Comparison of ENCODE assay signal across 2 cellular contexts in the genomic region with DNA sequence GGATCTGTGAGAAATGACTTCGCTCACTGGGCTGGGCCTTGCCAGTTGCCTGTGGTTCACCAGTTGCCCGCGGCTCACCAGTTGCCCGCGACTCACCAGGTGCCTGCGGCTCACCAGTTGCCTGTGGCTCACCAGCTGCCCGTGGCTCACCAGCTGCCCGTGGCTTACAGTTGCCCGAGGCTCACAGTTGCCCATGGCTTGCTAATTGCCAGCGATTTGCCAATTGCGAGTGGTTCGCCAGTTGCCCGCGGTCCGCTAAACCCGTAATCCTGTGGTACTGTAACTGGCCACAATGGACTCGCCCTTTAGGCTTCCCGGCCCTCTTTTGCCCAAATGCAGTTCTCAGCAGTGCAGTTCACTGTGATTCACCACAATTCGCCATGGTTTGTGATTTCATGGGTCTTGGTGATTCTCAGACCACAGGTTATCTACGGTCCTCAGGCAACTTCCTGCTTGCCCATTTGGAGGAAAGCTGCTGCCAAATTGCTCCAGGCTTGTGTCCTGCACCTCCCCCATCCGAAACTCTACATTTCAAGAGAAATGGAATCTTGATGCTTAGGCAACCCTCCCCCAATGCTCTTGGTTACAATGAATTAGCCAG.
TF ChIP-seq lines count a peak whose summit lies in the region.

No MANE protein-coding gene starts in this region.

TF ChIP-seq in HepG2, 621 proteins besides CTCF, POLR2A, EP300 and RAD21 (continues in another document):
- TF ChIP-seq, protein P1, sequence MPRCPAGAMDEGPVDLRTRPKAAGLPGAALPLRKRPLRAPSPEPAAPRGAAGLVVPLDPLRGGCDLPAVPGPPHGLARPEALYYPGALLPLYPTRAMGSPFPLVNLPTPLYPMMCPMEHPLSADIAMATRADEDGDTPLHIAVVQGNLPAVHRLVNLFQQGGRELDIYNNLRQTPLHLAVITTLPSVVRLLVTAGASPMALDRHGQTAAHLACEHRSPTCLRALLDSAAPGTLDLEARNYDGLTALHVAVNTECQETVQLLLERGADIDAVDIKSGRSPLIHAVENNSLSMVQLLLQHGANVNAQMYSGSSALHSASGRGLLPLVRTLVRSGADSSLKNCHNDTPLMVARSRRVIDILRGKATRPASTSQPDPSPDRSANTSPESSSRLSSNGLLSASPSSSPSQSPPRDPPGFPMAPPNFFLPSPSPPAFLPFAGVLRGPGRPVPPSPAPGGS (CRISPR knock-in tag; IDR thresholded peaks at IDR 0.05) = 0 out of 2 replicates have a peak, but pooled peaks have one; percentile 43
- TF ChIP-seq XRCC5 (optimal IDR thresholded peaks at IDR 0.05; ENCODE audit: low read length) (no peak), MBD4 (IDR thresholded peaks at IDR 0.05; ENCODE audit: borderline replicate concordance, low read length) (no peak), ZNF777 (CRISPR knock-in tag; IDR thresholded peaks at IDR 0.05) (no peak), ZNF17 (CRISPR knock-in tag; IDR thresholded peaks at IDR 0.05) (no peak), ZNF234 (CRISPR knock-in tag; conservative IDR thresholded peaks at IDR 0.05) (no peak), FOXP1 (IDR thresholded peaks at IDR 0.05) (no peak), FOXP1 (CRISPR knock-in tag; IDR thresholded peaks at IDR 0.05) (no peak), RORA (CRISPR knock-in tag; IDR thresholded peaks at IDR 0.05) (no peak), HDAC6 (IDR thresholded peaks at IDR 0.05; ENCODE audit: low read depth, low read length) (no peak), HHEX (CRISPR knock-in tag; IDR thresholded peaks at IDR 0.05) (no peak), DNMT1 (CRISPR knock-in tag; IDR thresholded peaks at IDR 0.05) (no peak), ZNF138 (CRISPR knock-in tag; IDR thresholded peaks at IDR 0.05; ENCODE audit: low read depth) (no peak), PHF20 (CRISPR knock-in tag; IDR thresholded peaks at IDR 0.05) (no peak), MAFK (conservative IDR thresholded peaks at IDR 0.05 in 1 of 2, IDR thresholded peaks at IDR 0.05 in 1 of 2; ENCODE audit: low read length in 2 of 2) (no peak), ZMYM4 (CRISPR knock-in tag; IDR thresholded peaks at IDR 0.05) (no peak), ZNF775 (CRISPR knock-in tag; IDR thresholded peaks at IDR 0.05; ENCODE audit: borderline replicate concordance) (no peak), ZNF337 (CRISPR knock-in tag; IDR thresholded peaks at IDR 0.05; ENCODE audit: borderline replicate concordance, low read depth) (no peak), TOPORS (CRISPR knock-in tag; IDR thresholded peaks at IDR 0.05) (peak; percentile 84; the same call in 1 of the 2 replicates)
- TF ChIP-seq, protein P2, sequence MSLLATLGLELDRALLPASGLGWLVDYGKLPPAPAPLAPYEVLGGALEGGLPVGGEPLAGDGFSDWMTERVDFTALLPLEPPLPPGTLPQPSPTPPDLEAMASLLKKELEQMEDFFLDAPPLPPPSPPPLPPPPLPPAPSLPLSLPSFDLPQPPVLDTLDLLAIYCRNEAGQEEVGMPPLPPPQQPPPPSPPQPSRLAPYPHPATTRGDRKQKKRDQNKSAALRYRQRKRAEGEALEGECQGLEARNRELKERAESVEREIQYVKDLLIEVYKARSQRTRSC (CRISPR knock-in tag; IDR thresholded peaks at IDR 0.05; ENCODE audit: low read depth) = no peak
- TF ChIP-seq, protein P3, sequence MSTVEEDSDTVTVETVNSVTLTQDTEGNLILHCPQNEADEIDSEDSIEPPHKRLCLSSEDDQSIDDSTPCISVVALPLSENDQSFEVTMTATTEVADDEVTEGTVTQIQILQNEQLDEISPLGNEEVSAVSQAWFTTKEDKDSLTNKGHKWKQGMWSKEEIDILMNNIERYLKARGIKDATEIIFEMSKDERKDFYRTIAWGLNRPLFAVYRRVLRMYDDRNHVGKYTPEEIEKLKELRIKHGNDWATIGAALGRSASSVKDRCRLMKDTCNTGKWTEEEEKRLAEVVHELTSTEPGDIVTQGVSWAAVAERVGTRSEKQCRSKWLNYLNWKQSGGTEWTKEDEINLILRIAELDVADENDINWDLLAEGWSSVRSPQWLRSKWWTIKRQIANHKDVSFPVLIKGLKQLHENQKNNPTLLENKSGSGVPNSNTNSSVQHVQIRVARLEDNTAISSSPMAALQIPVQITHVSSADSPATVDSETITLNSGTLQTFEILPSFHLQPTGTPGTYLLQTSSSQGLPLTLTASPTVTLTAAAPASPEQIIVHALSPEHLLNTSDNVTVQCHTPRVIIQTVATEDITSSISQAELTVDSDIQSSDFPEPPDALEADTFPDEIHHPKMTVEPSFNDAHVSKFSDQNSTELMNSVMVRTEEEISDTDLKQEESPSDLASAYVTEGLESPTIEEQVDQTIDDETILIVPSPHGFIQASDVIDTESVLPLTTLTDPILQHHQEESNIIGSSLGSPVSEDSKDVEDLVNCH (CRISPR knock-in tag; IDR thresholded peaks at IDR 0.05) = no peak
- TF ChIP-seq, protein P4, sequence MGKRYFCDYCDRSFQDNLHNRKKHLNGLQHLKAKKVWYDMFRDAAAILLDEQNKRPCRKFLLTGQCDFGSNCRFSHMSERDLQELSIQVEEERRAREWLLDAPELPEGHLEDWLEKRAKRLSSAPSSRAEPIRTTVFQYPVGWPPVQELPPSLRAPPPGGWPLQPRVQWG (CRISPR knock-in tag; IDR thresholded peaks at IDR 0.05; ENCODE audit: borderline replicate concordance, low read depth) = no peak
- TF ChIP-seq, protein P5, sequence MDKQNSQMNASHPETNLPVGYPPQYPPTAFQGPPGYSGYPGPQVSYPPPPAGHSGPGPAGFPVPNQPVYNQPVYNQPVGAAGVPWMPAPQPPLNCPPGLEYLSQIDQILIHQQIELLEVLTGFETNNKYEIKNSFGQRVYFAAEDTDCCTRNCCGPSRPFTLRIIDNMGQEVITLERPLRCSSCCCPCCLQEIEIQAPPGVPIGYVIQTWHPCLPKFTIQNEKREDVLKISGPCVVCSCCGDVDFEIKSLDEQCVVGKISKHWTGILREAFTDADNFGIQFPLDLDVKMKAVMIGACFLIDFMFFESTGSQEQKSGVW (CRISPR knock-in tag; IDR thresholded peaks at IDR 0.05; ENCODE audit: borderline replicate concordance) = no peak
- TF ChIP-seq, protein P6, sequence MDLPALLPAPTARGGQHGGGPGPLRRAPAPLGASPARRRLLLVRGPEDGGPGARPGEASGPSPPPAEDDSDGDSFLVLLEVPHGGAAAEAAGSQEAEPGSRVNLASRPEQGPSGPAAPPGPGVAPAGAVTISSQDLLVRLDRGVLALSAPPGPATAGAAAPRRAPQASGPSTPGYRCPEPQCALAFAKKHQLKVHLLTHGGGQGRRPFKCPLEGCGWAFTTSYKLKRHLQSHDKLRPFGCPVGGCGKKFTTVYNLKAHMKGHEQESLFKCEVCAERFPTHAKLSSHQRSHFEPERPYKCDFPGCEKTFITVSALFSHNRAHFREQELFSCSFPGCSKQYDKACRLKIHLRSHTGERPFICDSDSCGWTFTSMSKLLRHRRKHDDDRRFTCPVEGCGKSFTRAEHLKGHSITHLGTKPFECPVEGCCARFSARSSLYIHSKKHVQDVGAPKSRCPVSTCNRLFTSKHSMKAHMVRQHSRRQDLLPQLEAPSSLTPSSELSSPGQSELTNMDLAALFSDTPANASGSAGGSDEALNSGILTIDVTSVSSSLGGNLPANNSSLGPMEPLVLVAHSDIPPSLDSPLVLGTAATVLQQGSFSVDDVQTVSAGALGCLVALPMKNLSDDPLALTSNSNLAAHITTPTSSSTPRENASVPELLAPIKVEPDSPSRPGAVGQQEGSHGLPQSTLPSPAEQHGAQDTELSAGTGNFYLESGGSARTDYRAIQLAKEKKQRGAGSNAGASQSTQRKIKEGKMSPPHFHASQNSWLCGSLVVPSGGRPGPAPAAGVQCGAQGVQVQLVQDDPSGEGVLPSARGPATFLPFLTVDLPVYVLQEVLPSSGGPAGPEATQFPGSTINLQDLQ (CRISPR knock-in tag; IDR thresholded peaks at IDR 0.05) = no peak

TF ChIP-seq in K562, 482 proteins besides CTCF, POLR2A, EP300 and RAD21 (continues in another document):
- TF ChIP-seq ZNF445 (CRISPR knock-in tag; IDR thresholded peaks at IDR 0.05; ENCODE audit: low read depth) (peak; percentile 100), TRIM28 (IDR thresholded peaks at IDR 0.05) (peak; percentile 93), ZNF57 (CRISPR knock-in tag; IDR thresholded peaks at IDR 0.05) (no peak), ZEB2 (IDR thresholded peaks at IDR 0.05) (peak; percentile 49; the same call in 1 of the 2 replicates), CEBPB (tag; IDR thresholded peaks at IDR 0.05) (no peak), TEAD4 (IDR thresholded peaks at IDR 0.05; ENCODE audit: low read length) (no peak), TEAD4 (CRISPR knock-in tag; IDR thresholded peaks at IDR 0.05; ENCODE audit: borderline replicate concordance) (no peak)
- TF ChIP-seq, protein P7, sequence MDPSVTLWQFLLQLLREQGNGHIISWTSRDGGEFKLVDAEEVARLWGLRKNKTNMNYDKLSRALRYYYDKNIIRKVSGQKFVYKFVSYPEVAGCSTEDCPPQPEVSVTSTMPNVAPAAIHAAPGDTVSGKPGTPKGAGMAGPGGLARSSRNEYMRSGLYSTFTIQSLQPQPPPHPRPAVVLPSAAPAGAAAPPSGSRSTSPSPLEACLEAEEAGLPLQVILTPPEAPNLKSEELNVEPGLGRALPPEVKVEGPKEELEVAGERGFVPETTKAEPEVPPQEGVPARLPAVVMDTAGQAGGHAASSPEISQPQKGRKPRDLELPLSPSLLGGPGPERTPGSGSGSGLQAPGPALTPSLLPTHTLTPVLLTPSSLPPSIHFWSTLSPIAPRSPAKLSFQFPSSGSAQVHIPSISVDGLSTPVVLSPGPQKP (CRISPR knock-in tag; IDR thresholded peaks at IDR 0.05) = no peak
- TF ChIP-seq, protein P8, sequence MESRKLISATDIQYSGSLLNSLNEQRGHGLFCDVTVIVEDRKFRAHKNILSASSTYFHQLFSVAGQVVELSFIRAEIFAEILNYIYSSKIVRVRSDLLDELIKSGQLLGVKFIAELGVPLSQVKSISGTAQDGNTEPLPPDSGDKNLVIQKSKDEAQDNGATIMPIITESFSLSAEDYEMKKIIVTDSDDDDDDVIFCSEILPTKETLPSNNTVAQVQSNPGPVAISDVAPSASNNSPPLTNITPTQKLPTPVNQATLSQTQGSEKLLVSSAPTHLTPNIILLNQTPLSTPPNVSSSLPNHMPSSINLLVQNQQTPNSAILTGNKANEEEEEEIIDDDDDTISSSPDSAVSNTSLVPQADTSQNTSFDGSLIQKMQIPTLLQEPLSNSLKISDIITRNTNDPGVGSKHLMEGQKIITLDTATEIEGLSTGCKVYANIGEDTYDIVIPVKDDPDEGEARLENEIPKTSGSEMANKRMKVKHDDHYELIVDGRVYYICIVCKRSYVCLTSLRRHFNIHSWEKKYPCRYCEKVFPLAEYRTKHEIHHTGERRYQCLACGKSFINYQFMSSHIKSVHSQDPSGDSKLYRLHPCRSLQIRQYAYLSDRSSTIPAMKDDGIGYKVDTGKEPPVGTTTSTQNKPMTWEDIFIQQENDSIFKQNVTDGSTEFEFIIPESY (CRISPR knock-in tag; IDR thresholded peaks at IDR 0.05) = peak; percentile 93
- TF ChIP-seq, protein P9, sequence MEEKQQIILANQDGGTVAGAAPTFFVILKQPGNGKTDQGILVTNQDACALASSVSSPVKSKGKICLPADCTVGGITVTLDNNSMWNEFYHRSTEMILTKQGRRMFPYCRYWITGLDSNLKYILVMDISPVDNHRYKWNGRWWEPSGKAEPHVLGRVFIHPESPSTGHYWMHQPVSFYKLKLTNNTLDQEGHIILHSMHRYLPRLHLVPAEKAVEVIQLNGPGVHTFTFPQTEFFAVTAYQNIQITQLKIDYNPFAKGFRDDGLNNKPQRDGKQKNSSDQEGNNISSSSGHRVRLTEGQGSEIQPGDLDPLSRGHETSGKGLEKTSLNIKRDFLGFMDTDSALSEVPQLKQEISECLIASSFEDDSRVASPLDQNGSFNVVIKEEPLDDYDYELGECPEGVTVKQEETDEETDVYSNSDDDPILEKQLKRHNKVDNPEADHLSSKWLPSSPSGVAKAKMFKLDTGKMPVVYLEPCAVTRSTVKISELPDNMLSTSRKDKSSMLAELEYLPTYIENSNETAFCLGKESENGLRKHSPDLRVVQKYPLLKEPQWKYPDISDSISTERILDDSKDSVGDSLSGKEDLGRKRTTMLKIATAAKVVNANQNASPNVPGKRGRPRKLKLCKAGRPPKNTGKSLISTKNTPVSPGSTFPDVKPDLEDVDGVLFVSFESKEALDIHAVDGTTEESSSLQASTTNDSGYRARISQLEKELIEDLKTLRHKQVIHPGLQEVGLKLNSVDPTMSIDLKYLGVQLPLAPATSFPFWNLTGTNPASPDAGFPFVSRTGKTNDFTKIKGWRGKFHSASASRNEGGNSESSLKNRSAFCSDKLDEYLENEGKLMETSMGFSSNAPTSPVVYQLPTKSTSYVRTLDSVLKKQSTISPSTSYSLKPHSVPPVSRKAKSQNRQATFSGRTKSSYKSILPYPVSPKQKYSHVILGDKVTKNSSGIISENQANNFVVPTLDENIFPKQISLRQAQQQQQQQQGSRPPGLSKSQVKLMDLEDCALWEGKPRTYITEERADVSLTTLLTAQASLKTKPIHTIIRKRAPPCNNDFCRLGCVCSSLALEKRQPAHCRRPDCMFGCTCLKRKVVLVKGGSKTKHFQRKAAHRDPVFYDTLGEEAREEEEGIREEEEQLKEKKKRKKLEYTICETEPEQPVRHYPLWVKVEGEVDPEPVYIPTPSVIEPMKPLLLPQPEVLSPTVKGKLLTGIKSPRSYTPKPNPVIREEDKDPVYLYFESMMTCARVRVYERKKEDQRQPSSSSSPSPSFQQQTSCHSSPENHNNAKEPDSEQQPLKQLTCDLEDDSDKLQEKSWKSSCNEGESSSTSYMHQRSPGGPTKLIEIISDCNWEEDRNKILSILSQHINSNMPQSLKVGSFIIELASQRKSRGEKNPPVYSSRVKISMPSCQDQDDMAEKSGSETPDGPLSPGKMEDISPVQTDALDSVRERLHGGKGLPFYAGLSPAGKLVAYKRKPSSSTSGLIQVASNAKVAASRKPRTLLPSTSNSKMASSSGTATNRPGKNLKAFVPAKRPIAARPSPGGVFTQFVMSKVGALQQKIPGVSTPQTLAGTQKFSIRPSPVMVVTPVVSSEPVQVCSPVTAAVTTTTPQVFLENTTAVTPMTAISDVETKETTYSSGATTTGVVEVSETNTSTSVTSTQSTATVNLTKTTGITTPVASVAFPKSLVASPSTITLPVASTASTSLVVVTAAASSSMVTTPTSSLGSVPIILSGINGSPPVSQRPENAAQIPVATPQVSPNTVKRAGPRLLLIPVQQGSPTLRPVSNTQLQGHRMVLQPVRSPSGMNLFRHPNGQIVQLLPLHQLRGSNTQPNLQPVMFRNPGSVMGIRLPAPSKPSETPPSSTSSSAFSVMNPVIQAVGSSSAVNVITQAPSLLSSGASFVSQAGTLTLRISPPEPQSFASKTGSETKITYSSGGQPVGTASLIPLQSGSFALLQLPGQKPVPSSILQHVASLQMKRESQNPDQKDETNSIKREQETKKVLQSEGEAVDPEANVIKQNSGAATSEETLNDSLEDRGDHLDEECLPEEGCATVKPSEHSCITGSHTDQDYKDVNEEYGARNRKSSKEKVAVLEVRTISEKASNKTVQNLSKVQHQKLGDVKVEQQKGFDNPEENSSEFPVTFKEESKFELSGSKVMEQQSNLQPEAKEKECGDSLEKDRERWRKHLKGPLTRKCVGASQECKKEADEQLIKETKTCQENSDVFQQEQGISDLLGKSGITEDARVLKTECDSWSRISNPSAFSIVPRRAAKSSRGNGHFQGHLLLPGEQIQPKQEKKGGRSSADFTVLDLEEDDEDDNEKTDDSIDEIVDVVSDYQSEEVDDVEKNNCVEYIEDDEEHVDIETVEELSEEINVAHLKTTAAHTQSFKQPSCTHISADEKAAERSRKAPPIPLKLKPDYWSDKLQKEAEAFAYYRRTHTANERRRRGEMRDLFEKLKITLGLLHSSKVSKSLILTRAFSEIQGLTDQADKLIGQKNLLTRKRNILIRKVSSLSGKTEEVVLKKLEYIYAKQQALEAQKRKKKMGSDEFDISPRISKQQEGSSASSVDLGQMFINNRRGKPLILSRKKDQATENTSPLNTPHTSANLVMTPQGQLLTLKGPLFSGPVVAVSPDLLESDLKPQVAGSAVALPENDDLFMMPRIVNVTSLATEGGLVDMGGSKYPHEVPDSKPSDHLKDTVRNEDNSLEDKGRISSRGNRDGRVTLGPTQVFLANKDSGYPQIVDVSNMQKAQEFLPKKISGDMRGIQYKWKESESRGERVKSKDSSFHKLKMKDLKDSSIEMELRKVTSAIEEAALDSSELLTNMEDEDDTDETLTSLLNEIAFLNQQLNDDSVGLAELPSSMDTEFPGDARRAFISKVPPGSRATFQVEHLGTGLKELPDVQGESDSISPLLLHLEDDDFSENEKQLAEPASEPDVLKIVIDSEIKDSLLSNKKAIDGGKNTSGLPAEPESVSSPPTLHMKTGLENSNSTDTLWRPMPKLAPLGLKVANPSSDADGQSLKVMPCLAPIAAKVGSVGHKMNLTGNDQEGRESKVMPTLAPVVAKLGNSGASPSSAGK (IDR thresholded peaks at IDR 0.05) = no peak
